27 cellular contexts compared by ENCODE assay signal in the genomic region with DNA sequence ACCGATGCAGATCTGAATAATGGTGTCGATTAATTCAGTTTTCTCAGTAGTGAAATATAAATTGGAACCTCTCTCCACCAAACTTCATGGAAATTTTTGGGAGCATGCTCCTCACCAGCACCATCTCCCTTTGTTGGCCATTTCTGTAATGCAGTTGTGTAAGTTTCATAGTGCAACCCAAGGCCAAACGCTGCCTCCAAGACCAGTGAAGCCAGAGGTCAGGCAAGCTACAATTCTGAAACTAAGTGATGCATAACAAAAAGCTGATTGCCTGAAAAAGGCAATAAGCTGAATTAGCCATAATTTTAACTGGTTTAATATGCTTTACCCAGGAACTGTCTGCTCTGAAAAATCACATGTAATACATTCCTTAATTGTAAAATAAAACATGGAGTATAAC.
"Had no signal": no experiment of that assay in that cellular context is flagged by ENCODE, and none has a peak within 500 bp of the region (broad histone marks: within the 10 kb centered on the region; RNA-seq: fewer than 3 reads in every experiment).

No MANE protein-coding gene starts in this region.

- H3K4me3 Mint-ChIP-seq: natural killer cell treated with Interleukin-12 subunit alpha and Interleukin-12 subunit beta and Interleukin-15 and Interleukin-18, amount 100 ng/mL, for 72 hours; neural progenitor cell; stimulated activated effector memory CD8-positive, alpha-beta T cell treated with anti-CD3 and anti-CD28 coated beads, Interleukin-12 subunit alpha, Interleukin-12 subunit beta, amount 100 ng/mL, for 72 hours; stimulated activated naive B cell treated with anti-CD40 and anti-IgM and Interleukin-4, amounts not matched to agents 10 μg/mL and 1 μg/mL and 100 μg/mL, for 72 hours; stimulated activated naive CD8-positive, alpha-beta T cell treated with anti-CD3 and anti-CD28 coated beads, Interleukin-15, Interleukin-2, amounts not matched to agents 100 ng/mL and 50 ng/mL, for 24 hours had no signal

- H3K27ac Mint-ChIP-seq: natural killer cell treated with Interleukin-12 subunit alpha and Interleukin-12 subunit beta and Interleukin-15 and Interleukin-18, amount 100 ng/mL, for 72 hours; neural progenitor cell; progenitor cell of endocrine pancreas; stimulated activated effector memory CD8-positive, alpha-beta T cell treated with anti-CD3 and anti-CD28 coated beads, Interleukin-12 subunit alpha, Interleukin-12 subunit beta, amount 100 ng/mL, for 72 hours; stimulated activated naive B cell treated with anti-CD40 and anti-IgM and Interleukin-4, amounts not matched to agents 10 μg/mL and 1 μg/mL and 100 μg/mL, for 72 hours; stimulated activated naive CD8-positive, alpha-beta T cell treated with anti-CD3 and anti-CD28 coated beads, Interleukin-15, Interleukin-2, amounts not matched to agents 100 ng/mL and 50 ng/mL, for 24 hours had no signal

- H2AFZ ChIP-seq: neural progenitor cell, parathyroid adenoma had no signal

- H3K36me3 Mint-ChIP-seq: natural killer cell treated with Interleukin-12 subunit alpha and Interleukin-12 subunit beta and Interleukin-15 and Interleukin-18, amount 100 ng/mL, for 72 hours; neural progenitor cell; stimulated activated effector memory CD8-positive, alpha-beta T cell treated with anti-CD3 and anti-CD28 coated beads, Interleukin-12 subunit alpha, Interleukin-12 subunit beta, amount 100 ng/mL, for 72 hours; stimulated activated naive B cell treated with anti-CD40 and anti-IgM and Interleukin-4, amounts not matched to agents 10 μg/mL and 1 μg/mL and 100 μg/mL, for 72 hours had no signal

- H3K4me2 ChIP-seq: neural progenitor cell had no signal

- ATAC-seq: natural killer cell treated with Interleukin-12 subunit alpha and Interleukin-12 subunit beta and Interleukin-15 and Interleukin-18, amount 100 ng/mL, for 72 hours; psoas muscle; right cardiac atrium; right lobe of liver; stimulated activated effector memory CD8-positive, alpha-beta T cell treated with anti-CD3 and anti-CD28 coated beads, Interleukin-12 subunit alpha, Interleukin-12 subunit beta, amount 100 ng/mL, for 72 hours; stimulated activated naive B cell treated with anti-CD40 and anti-IgM and Interleukin-4, amounts not matched to agents 10 μg/mL and 1 μg/mL and 100 μg/mL, for 72 hours had no signal

- DNase-seq: occipital lobe; ovary; posterior cingulate gyrus; psoas muscle; right cardiac atrium; right lobe of liver; sigmoid colon; small intestine; stimulated activated CD4-positive, alpha-beta T cell treated with anti-CD3 and anti-CD28 coated beads, Interleukin-15, amount 100 ng/mL, for 24 hours; stimulated activated CD4-positive, alpha-beta T cell treated with anti-CD3 and anti-CD28 coated beads, Interleukin-2, amount 100 ng/mL, for 24 hours; stimulated activated CD4-positive, alpha-beta T cell treated with anti-CD3 and anti-CD28 coated beads, Interleukin-2, amount 100 ng/mL, for 48 hours; stimulated activated CD4-positive, alpha-beta T cell treated with anti-CD3 and anti-CD28 coated beads, Interleukin-4, amount 100 ng/mL, for 24 hours; stimulated activated naive B cell treated with anti-CD40 and anti-IgM and Interleukin-4, amounts not matched to agents 10 μg/mL and 1 μg/mL and 100 μg/mL, for 72 hours; stimulated activated naive CD4-positive, alpha-beta T cell treated with Interleukin-2 at 50 U/mL for 16 hours; stomach; thyroid gland; trophoblast cell; upper lobe of left lung had no signal

- H3K27ac ChIP-seq: neural progenitor cell, parathyroid adenoma, psoas muscle, right lobe of liver, sigmoid colon, stomach, thoracic aorta, thyroid gland, tibial nerve, upper lobe of left lung, vagina had no signal

- H3K9me3 Mint-ChIP-seq: neural progenitor cell; stimulated activated effector memory CD8-positive, alpha-beta T cell treated with anti-CD3 and anti-CD28 coated beads, Interleukin-12 subunit alpha, Interleukin-12 subunit beta, amount 100 ng/mL, for 72 hours; stimulated activated naive B cell treated with anti-CD40 and anti-IgM and Interleukin-4, amounts not matched to agents 10 μg/mL and 1 μg/mL and 100 μg/mL, for 72 hours; stimulated activated naive CD8-positive, alpha-beta T cell treated with anti-CD3 and anti-CD28 coated beads, Interleukin-15, Interleukin-2, amounts not matched to agents 100 ng/mL and 50 ng/mL, for 24 hours had no signal

- H3K27me3 Mint-ChIP-seq: progenitor cell of endocrine pancreas; stimulated activated naive CD8-positive, alpha-beta T cell treated with anti-CD3 and anti-CD28 coated beads, Interleukin-15, Interleukin-2, amounts not matched to agents 100 ng/mL and 50 ng/mL, for 24 hours had no signal

- H3K36me3 ChIP-seq: neural progenitor cell, ovary, right lobe of liver, sigmoid colon, stomach, thoracic aorta, thyroid gland, tibial nerve, upper lobe of left lung, vagina had no signal

- H3K9ac ChIP-seq: neural progenitor cell, parathyroid adenoma had no signal

- H3K4me1 ChIP-seq: neural progenitor cell, parathyroid adenoma, psoas muscle, right lobe of liver, sigmoid colon, stomach, thyroid gland, tibial nerve, upper lobe of left lung, vagina had no signal

- H3K9me3 ChIP-seq: ovary, psoas muscle, right lobe of liver, sigmoid colon, stomach, thoracic aorta, thyroid gland, tibial nerve, upper lobe of left lung, vagina had no signal

- H3K27me3 ChIP-seq: neural progenitor cell, ovary, right lobe of liver, sigmoid colon, stomach, thyroid gland, tibial nerve, upper lobe of left lung, vagina had no signal

- H3K4me1 Mint-ChIP-seq: stimulated activated effector memory CD8-positive, alpha-beta T cell treated with anti-CD3 and anti-CD28 coated beads, Interleukin-12 subunit alpha, Interleukin-12 subunit beta, amount 100 ng/mL, for 72 hours; stimulated activated naive B cell treated with anti-CD40 and anti-IgM and Interleukin-4, amounts not matched to agents 10 μg/mL and 1 μg/mL and 100 μg/mL, for 72 hours had no signal

- H3K79me2 ChIP-seq: parathyroid adenoma had no signal

- H3K4me3 ChIP-seq: neural progenitor cell, ovary, psoas muscle, right lobe of liver, sigmoid colon, stomach, thoracic aorta, thyroid gland, tibial nerve, upper lobe of left lung, vagina had no signal
